Comparison of ENCODE assay signal across 8 cellular contexts in the genomic region with DNA sequence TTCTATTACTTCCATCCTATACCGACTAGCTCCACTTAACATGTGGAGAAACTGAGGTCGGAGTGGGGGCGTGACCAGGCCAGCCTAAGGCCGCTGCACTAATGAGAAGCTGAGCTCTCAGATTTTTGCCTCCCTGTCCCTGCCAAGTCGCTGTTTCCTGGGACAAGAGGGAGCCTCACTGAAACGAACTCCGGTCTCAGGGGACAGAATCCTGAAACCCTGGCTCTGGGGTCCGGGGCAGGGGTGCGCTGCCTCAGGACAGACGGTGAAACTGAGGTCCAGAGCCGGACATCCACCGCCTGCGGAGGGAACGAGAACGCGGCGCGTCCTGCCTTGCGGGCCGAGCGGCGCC. TPM values are rescaled to one million over a fixed set of nuclear protein-coding genes. Genes with fewer than 3 reads are reported as not detected.
A peak's percentile ranks its signal among the peaks of the same experiment; 100 is the strongest.
DNase-seq lines count a peak whose midpoint lies in the region; ATAC-seq and TF ChIP-seq lines count a peak whose summit lies in the region.

No MANE protein-coding gene starts in this region.

- CTCF ChIA-PET in activated CD4-positive, alpha-beta memory T cell treated with anti-CD3 and anti-CD28 coated beads, Interleukin-2, amount 10 ng/mL, durations not matched to agents 7 days and 5 days (lab: Charles Lee), result interaction anchor here (1.0 to 1.4 kb wide), 2 partner anchors 14 to 84 kb away, joined by 3 read pairs; no protein-coding TSS in a partner anchor

- 9 to 14% methylated on average over 22 of the region's 22 CpGs for WGBS in sigmoid colon, 2 donors

- H3K9me3 ChIP-seq in left ventricle myocardium inferior (replicated peaks) (no peaks in the 10 kb centered on the region), sigmoid colon (no peaks in the 10 kb centered on the region)

- ATAC-seq in GM19023 (IDR thresholded peaks at IDR 0.05; ENCODE audit: unreplicated experiment) (peak; percentile 22), HG02938 (IDR thresholded peaks at IDR 0.05; ENCODE audit: unreplicated experiment) (no peak)

- intact Hi-C loops in left ventricle myocardium inferior (cut with micrococcal nuclease) (no loop called here), sigmoid colon (cut with DNase I) (loop anchor here (2.0 to 5.0 kb wide), 2 partner anchors 47 to 200 kb away; a partner anchor contains a TSS)

- no peaks in the 10 kb centered on the region for H3K27me3 Mint-ChIP-seq in activated CD4-positive, alpha-beta memory T cell treated with anti-CD3 and anti-CD28 coated beads, Interleukin-2, amount 10 ng/mL, durations not matched to agents 7 days and 5 days

- no peak for TF ChIP-seq CTCF in left ventricle myocardium inferior (IDR thresholded peaks at IDR 0.05; ENCODE audit: borderline replicate concordance)
- no peak for TF ChIP-seq CTCF in sigmoid colon (IDR thresholded peaks at IDR 0.05)

- DNase-seq in activated CD4-positive, alpha-beta memory T cell treated with anti-CD3 and anti-CD28 coated beads, Interleukin-2, amount 10 ng/mL, durations not matched to agents 7 days and 5 days, result no peak
- no peak for DNase-seq in left ventricle myocardium inferior
- no peak for DNase-seq in sigmoid colon
- no peak for DNase-seq in DMS153 treated with DMSO at 0.1 percent for 48 hours (lab: John Stamatoyannopoulos, UW; ENCODE audit: unreplicated experiment)
- DNase-seq in GOT3 (lab: John Stamatoyannopoulos, UW), result no peak
- DNase-seq in NCI-H2107 treated with DMSO at 0.1 percent for 48 hours (lab: John Stamatoyannopoulos, UW; ENCODE audit: unreplicated experiment), result no peak

- peak overlapping the region; percentile 84 for H3K27ac ChIP-seq in left ventricle myocardium inferior (replicated peaks)
- peak overlapping the region; percentile 80 to 89 (median 84) for H3K27ac ChIP-seq in sigmoid colon

- no peak for TF ChIP-seq POLR2A in sigmoid colon (IDR thresholded peaks at IDR 0.05)

- H3K27me3 ChIP-seq in left ventricle myocardium inferior (ENCODE audit: low read depth), result no peaks in the 10 kb centered on the region
- no peaks in the 10 kb centered on the region for H3K27me3 ChIP-seq in sigmoid colon

- H3K27ac Mint-ChIP-seq in activated CD4-positive, alpha-beta memory T cell treated with anti-CD3 and anti-CD28 coated beads, Interleukin-2, amount 10 ng/mL, durations not matched to agents 7 days and 5 days, result peak overlapping the region; percentile 77

- H3K9me3 Mint-ChIP-seq in activated CD4-positive, alpha-beta memory T cell treated with anti-CD3 and anti-CD28 coated beads, Interleukin-2, amount 10 ng/mL, durations not matched to agents 7 days and 5 days, result no peaks in the 10 kb centered on the region

- H3K36me3 Mint-ChIP-seq in activated CD4-positive, alpha-beta memory T cell treated with anti-CD3 and anti-CD28 coated beads, Interleukin-2, amount 10 ng/mL, durations not matched to agents 7 days and 5 days (ENCODE audit: low read depth), result peaks cover 34% of the 10 kb centered on the region

- H3K4me1 ChIP-seq in left ventricle myocardium inferior (peaks cover 39% of the 10 kb centered on the region), sigmoid colon (peaks cover 0 to 33% (median 26%) of the 10 kb centered on the region in 4 donors)

- H3K4me3 Mint-ChIP-seq in activated CD4-positive, alpha-beta memory T cell treated with anti-CD3 and anti-CD28 coated beads, Interleukin-2, amount 10 ng/mL, durations not matched to agents 7 days and 5 days, result peak overlapping the region; percentile 75

- H3K36me3 ChIP-seq in left ventricle myocardium inferior (peaks cover 6% of the 10 kb centered on the region), sigmoid colon (peaks cover 0 to 8% (median 0%) of the 10 kb centered on the region in 4 donors)

- peaks cover 35% of the 10 kb centered on the region for H3K4me1 Mint-ChIP-seq in activated CD4-positive, alpha-beta memory T cell treated with anti-CD3 and anti-CD28 coated beads, Interleukin-2, amount 10 ng/mL, durations not matched to agents 7 days and 5 days

- no peak for TF ChIP-seq EP300 in sigmoid colon (IDR thresholded peaks at IDR 0.05)

- H3K4me3 ChIP-seq in left ventricle myocardium inferior (peak overlapping the region; percentile 73), sigmoid colon (peak overlapping the region; percentile 46 to 71 (median 64))

- POLR2A ChIA-PET in activated CD4-positive, alpha-beta memory T cell treated with anti-CD3 and anti-CD28 coated beads, Interleukin-2, amount 10 ng/mL, durations not matched to agents 7 days and 5 days (lab: Charles Lee), result interaction anchor here (0.8 to 2.0 kb wide), 12 partner anchors 9 to 241 kb away, joined by 3 to 16 read pairs (median 6); a partner anchor contains a TSS

RNA-seq across cellular contexts. Expression of a gene that starts 0.2 kb away (rescaled TPM):
- 10 to 100 TPM; 21.2 to 23.5 TPM for total RNA-seq in activated CD4-positive, alpha-beta memory T cell treated with anti-CD3 and anti-CD28 coated beads, Interleukin-2, amount 10 ng/mL, durations not matched to agents 7 days and 5 days
- total RNA-seq in left ventricle myocardium inferior (5.2 TPM), sigmoid colon (10 to 100 TPM; 17.0 to 49.3 (median 24.5) TPM)
- polyA plus RNA-seq in sigmoid colon, result 1 to 10 TPM; 2.5 to 8.6 (median 5.4) TPM

RNA-seq across cellular contexts. Expression of a gene that starts 31.0 kb away (rescaled TPM):
- 10 to 100 TPM; 10.8 to 11.4 TPM for total RNA-seq in activated CD4-positive, alpha-beta memory T cell treated with anti-CD3 and anti-CD28 coated beads, Interleukin-2, amount 10 ng/mL, durations not matched to agents 7 days and 5 days
- total RNA-seq in left ventricle myocardium inferior, result not detected
- total RNA-seq in sigmoid colon, result not detected
- polyA plus RNA-seq in sigmoid colon, result 1 to 10 TPM in 1 of 3 donors, not detected in 2; 8.1 TPM

RNA-seq across cellular contexts. Expression of a gene that starts 49.1 kb away (rescaled TPM):
- total RNA-seq in activated CD4-positive, alpha-beta memory T cell treated with anti-CD3 and anti-CD28 coated beads, Interleukin-2, amount 10 ng/mL, durations not matched to agents 7 days and 5 days, result 10 to 100 TPM; 68.1 to 71.8 TPM
- 30.9 TPM for total RNA-seq in left ventricle myocardium inferior
- total RNA-seq in sigmoid colon, result 10 to 100 TPM; 50.4 to 66.9 (median 58.3) TPM
- polyA plus RNA-seq in sigmoid colon, result 10 to 100 TPM in 1 of 3 donors, 1 to 10 TPM in 2; 3.2 to 21.5 (median 9.6) TPM

Comparison
In these comparisons a context has a peak if more than half of its experiments do, and no peak if none do; other contexts are left out.
1. RNA of a gene that starts 31.0 kb away (total RNA-seq): 10.8 to 11.4 TPM in activated CD4-positive, alpha-beta memory T cell treated with anti-CD3 and anti-CD28 coated beads, Interleukin-2, amount 10 ng/mL, durations not matched to agents 7 days and 5 days; not detected in left ventricle myocardium inferior (single experiment) and not detected in sigmoid colon; every median in the first group is over 10 times any median in the second.